ENCODE assay signal across 1 cellular context in genomic region chr7:117941138-117941810, GRCh38.
A peak's percentile ranks its signal among the peaks of the same experiment; 100 is the strongest.
TF ChIP-seq lines count a peak whose summit lies in the region.

No MANE protein-coding gene starts in this region.

TF ChIP-seq in K562, 482 proteins besides CTCF, POLR2A, EP300 and RAD21 (continued from another document and continues in another):
- TF ChIP-seq MLLT1 (IDR thresholded peaks at IDR 0.05): peak in 1 of 2 experiments; percentile 65; a peak in 1 of 4 replicates
- peak; percentile 76 for TF ChIP-seq MEIS2 (IDR thresholded peaks at IDR 0.05; ENCODE audit: partially characterized antibody)
- 0 out of 2 replicates have a peak, but pooled peaks have one; percentile 36 for TF ChIP-seq CREB3 (tag; conservative IDR thresholded peaks at IDR 0.05; ENCODE audit: low read depth)
- peak; percentile 88; the same call in 1 of the 2 replicates for TF ChIP-seq ESRRA (IDR thresholded peaks at IDR 0.05; ENCODE audit: borderline replicate concordance, low read depth)
- peak; percentile 87 for TF ChIP-seq KLF16 (IDR thresholded peaks at IDR 0.05)
- peak in 1 of 2 experiments; percentile 66; a peak in 2 of 4 replicates for TF ChIP-seq TRIM24 (IDR thresholded peaks at IDR 0.05)
- no peak for TF ChIP-seq ZNF696 (CRISPR knock-in tag; conservative IDR thresholded peaks at IDR 0.05)
- TF ChIP-seq NCOA4 (IDR thresholded peaks at IDR 0.05; ENCODE audit: partially characterized antibody): no peak
- TF ChIP-seq TCF3 (CRISPR knock-in tag; IDR thresholded peaks at IDR 0.05): peak; percentile 89
- TF ChIP-seq SMARCC2 (IDR thresholded peaks at IDR 0.05; ENCODE audit: low read depth): peak; percentile 28; the same call in 1 of the 2 replicates
- peak; percentile 87; the same call in 1 of the 2 replicates for TF ChIP-seq ZNF197 (CRISPR knock-in tag; IDR thresholded peaks at IDR 0.05; ENCODE audit: low read depth)
- TF ChIP-seq HDAC6 (IDR thresholded peaks at IDR 0.05; ENCODE audit: low read depth, low read length): no peak
- peak; percentile 70; the same call in 1 of the 2 replicates for TF ChIP-seq HDAC2 (IDR thresholded peaks at IDR 0.05)
- TF ChIP-seq CGGBP1 (CRISPR knock-in tag; IDR thresholded peaks at IDR 0.05): no peak
- TF ChIP-seq KDM2B (CRISPR knock-in tag; IDR thresholded peaks at IDR 0.05): no peak
- TF ChIP-seq ZNF518B (CRISPR knock-in tag; IDR thresholded peaks at IDR 0.05): no peak
- TF ChIP-seq CC2D1A (IDR thresholded peaks at IDR 0.05): no peak
- TF ChIP-seq TEAD1 (CRISPR knock-in tag; IDR thresholded peaks at IDR 0.05): peak in 1 of 2 experiments; percentile 65; a peak in 2 of 4 replicates
- no peak for TF ChIP-seq GABPB2 (CRISPR knock-in tag; conservative IDR thresholded peaks at IDR 0.05)
- TF ChIP-seq SOX6 (IDR thresholded peaks at IDR 0.05): peak; percentile 99
- peak; percentile 64; the same call in 1 of the 2 replicates for TF ChIP-seq STAT5A (IDR thresholded peaks at IDR 0.05; ENCODE audit: borderline replicate concordance, low read length)
- TF ChIP-seq RUNX1 (IDR thresholded peaks at IDR 0.05; ENCODE audit: low read depth): no peak
- TF ChIP-seq TOE1 (IDR thresholded peaks at IDR 0.05; ENCODE audit: borderline replicate concordance): no peak
- no peak for TF ChIP-seq TOE1 (CRISPR knock-in tag; IDR thresholded peaks at IDR 0.05; ENCODE audit: borderline replicate concordance, low read depth)
- no peak; the same call in 1 of the 2 replicates for TF ChIP-seq POLR2AphosphoS5 (IDR thresholded peaks at IDR 0.05; ENCODE audit: control insufficient read depth, insufficient read depth, low read depth, low read length)
- TF ChIP-seq ZBTB8A (IDR thresholded peaks at IDR 0.05; ENCODE audit: partially characterized antibody): no peak
- TF ChIP-seq CBFA2T3 (IDR thresholded peaks at IDR 0.05): peak; percentile 83
- no peak for TF ChIP-seq RBBP5 (IDR thresholded peaks at IDR 0.05; ENCODE audit: borderline replicate concordance, insufficient read depth, low read length, poor library complexity, severe bottlenecking)
- TF ChIP-seq ESRRB (CRISPR knock-in tag; IDR thresholded peaks at IDR 0.05; ENCODE audit: borderline replicate concordance): no peak
- TF ChIP-seq HINFP (tag; conservative IDR thresholded peaks at IDR 0.05; ENCODE audit: low read depth): no peak
- TF ChIP-seq TCF7 (IDR thresholded peaks at IDR 0.05; ENCODE audit: borderline replicate concordance): peak; percentile 92
- TF ChIP-seq TAL1 (IDR thresholded peaks at IDR 0.05): peak; percentile 94
- TF ChIP-seq FOSL1 (tag; conservative IDR thresholded peaks at IDR 0.05): peak; percentile 38; the same call in 1 of the 2 replicates
- TF ChIP-seq ZNF395 (CRISPR knock-in tag; IDR thresholded peaks at IDR 0.05): peak; percentile 80
- TF ChIP-seq NCOR1 (IDR thresholded peaks at IDR 0.05): peak; percentile 76
- peak; percentile 49 for TF ChIP-seq HMGN3 (IDR thresholded peaks at IDR 0.05; ENCODE audit: borderline replicate concordance, extremely low read depth, insufficient read length, low read depth, low read length)
- TF ChIP-seq ZEB2 (IDR thresholded peaks at IDR 0.05): peak; percentile 90
- TF ChIP-seq RCOR1 (IDR thresholded peaks at IDR 0.05; ENCODE audit: borderline replicate concordance in 1 of 2, low read depth in 2 of 2, low read length in 2 of 2): 0 out of 4 replicates have a peak, but pooled peaks of 1 of the 2 experiments have one; percentile 30
- TF ChIP-seq ZNF121 (CRISPR knock-in tag; conservative IDR thresholded peaks at IDR 0.05): no peak
- TF ChIP-seq CBFA2T2 (conservative IDR thresholded peaks at IDR 0.05): peak; percentile 73
- TF ChIP-seq ZBTB43 (CRISPR knock-in tag; IDR thresholded peaks at IDR 0.05): 0 out of 2 replicates have a peak, but pooled peaks have one; percentile 24
- no peak; the same call in 1 of the 2 replicates for TF ChIP-seq KHSRP (IDR thresholded peaks at IDR 0.05)
- TF ChIP-seq ZNF24 (IDR thresholded peaks at IDR 0.05): peak; percentile 18; the same call in 1 of the 2 replicates
- TF ChIP-seq HEY1 (CRISPR knock-in tag; IDR thresholded peaks at IDR 0.05; ENCODE audit: borderline replicate concordance): peak; percentile 74; the same call in 1 of the 2 replicates
- TF ChIP-seq ZNF778 (CRISPR knock-in tag; IDR thresholded peaks at IDR 0.05): no peak
- peak; percentile 86 for TF ChIP-seq ZNF766 (CRISPR knock-in tag; conservative IDR thresholded peaks at IDR 0.05)
- TF ChIP-seq ATF7 (IDR thresholded peaks at IDR 0.05): peak; percentile 50; the same call in 1 of the 2 replicates
- TF ChIP-seq ATF4 (CRISPR knock-in tag; IDR thresholded peaks at IDR 0.05): peak; percentile 86
- TF ChIP-seq MITF (IDR thresholded peaks at IDR 0.05): 0 out of 2 replicates have a peak, but pooled peaks have one; percentile 20
- TF ChIP-seq CTBP1 (IDR thresholded peaks at IDR 0.05; ENCODE audit: borderline replicate concordance): peak; percentile 81
- TF ChIP-seq HNRNPUL1 (IDR thresholded peaks at IDR 0.05; ENCODE audit: low read length): no peak
- no peak for TF ChIP-seq TRIM25 (IDR thresholded peaks at IDR 0.05; ENCODE audit: borderline replicate concordance)
- TF ChIP-seq SMAD4 (CRISPR knock-in tag; conservative IDR thresholded peaks at IDR 0.05): peak; percentile 92
- peak; percentile 78; the same call in 1 of the 2 replicates for TF ChIP-seq DPF2 (IDR thresholded peaks at IDR 0.05)
- TF ChIP-seq FOXA3 (CRISPR knock-in tag; conservative IDR thresholded peaks at IDR 0.05 in 1 of 2, IDR thresholded peaks at IDR 0.05 in 1 of 2): peak in 1 of 2 experiments; percentile 52; a peak in 1 of 4 replicates
- no peak for TF ChIP-seq MECOM (CRISPR knock-in tag; IDR thresholded peaks at IDR 0.05)
- TF ChIP-seq NCOA6 (IDR thresholded peaks at IDR 0.05): no peak
- TF ChIP-seq CEBPB (tag; IDR thresholded peaks at IDR 0.05): peak; percentile 89
- TF ChIP-seq NR2C2 (CRISPR knock-in tag; IDR thresholded peaks at IDR 0.05): no peak
- TF ChIP-seq NR2C2 (tag; IDR thresholded peaks at IDR 0.05): peak; percentile 83
